22 cellular contexts compared by ENCODE assay signal in the genomic region with DNA sequence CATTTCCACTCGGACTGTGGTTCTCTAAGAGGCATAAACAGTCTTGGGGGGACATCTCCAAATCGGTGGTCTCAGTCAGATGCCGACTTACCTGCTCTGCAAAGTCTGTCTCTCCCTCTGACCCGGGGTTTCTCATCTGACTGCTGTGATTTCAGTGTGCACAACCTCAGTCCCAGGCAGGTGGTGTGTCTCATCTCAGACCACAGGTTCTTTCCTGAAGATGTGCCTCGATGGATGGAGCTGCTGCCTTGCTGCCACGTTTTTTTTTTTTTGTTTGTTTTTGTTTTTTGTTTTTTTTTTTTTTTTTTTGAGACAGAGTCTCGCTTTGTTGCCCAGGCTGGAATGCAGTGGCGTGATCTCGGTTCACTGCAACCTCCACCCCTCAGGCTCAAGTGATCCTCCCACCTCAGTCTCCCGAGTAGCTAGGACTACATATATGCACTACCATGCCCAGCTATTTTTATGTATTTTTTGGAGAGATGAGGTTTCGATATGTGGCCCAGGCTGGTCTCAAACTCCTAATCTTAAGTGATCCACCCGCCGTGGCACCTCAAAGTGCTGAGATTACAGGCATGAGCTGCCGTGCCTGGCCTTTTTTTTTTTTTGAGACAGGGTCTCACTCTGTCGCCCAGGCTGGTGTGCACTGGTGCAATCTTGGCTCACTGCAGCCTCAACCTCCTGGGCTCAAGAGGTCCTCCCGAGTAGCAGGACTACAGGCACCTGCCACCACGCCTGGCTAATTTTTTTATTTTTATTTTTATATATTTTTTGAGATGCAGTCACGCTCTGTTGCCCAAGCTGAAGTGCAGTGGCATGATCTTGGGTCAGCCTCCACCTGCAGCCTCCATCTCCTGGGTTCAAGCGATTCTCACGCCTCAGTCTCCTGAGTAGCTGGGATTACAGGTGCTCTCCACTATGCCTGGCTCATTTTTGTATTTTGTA.
"Had no signal": no experiment of that assay in that cellular context is flagged by ENCODE, and none has a peak within 500 bp of the region (broad histone marks: within the 10 kb centered on the region; RNA-seq: fewer than 3 reads in every experiment).

No MANE protein-coding gene starts in this region.

- H3K4me3 Mint-ChIP-seq: activated CD4-positive, alpha-beta T cell treated with anti-CD3 and anti-CD28 coated beads, Interleukin-2, amount 10 ng/mL, durations not matched to agents 7 days and 5 days; activated CD8-positive, alpha-beta T cell treated with anti-CD3 and anti-CD28 coated beads, Interleukin-2, amount 10 ng/mL, durations not matched to agents 7 days and 5 days; activated naive CD4-positive, alpha-beta T cell treated with anti-CD3 and anti-CD28 coated beads for 36 hours; activated naive CD8-positive, alpha-beta T cell treated with anti-CD3 and anti-CD28 coated beads, Interleukin-2, amount 50 U/mL, for 24 hours; activated T-cell treated with anti-CD3 and anti-CD28 coated beads, Interleukin-2, amount 50 U/mL, for 4 hours had no signal

- H3K36me3 Mint-ChIP-seq: naive B cell had no signal

- H3K27ac Mint-ChIP-seq: activated CD8-positive, alpha-beta T cell treated with anti-CD3 and anti-CD28 coated beads, Interleukin-2, amount 10 ng/mL, durations not matched to agents 7 days and 5 days; activated naive CD4-positive, alpha-beta T cell treated with anti-CD3 and anti-CD28 coated beads for 36 hours; activated naive CD8-positive, alpha-beta T cell treated with anti-CD3 and anti-CD28 coated beads, Interleukin-2, amount 50 U/mL, for 24 hours had no signal

- H3K4me3 ChIP-seq: coronary artery, left lung, mucosa of descending colon, pancreas, right lobe of liver, testis, upper lobe of right lung had no signal

- H3K27me3 ChIP-seq: brain microvascular endothelial cell, left lung, pancreas, right lobe of liver, testis, upper lobe of right lung had no signal

- H3K9me3 Mint-ChIP-seq: activated CD4-positive, alpha-beta T cell treated with anti-CD3 and anti-CD28 coated beads, Interleukin-2, amount 10 ng/mL, durations not matched to agents 7 days and 5 days; activated naive CD4-positive, alpha-beta T cell treated with anti-CD3 and anti-CD28 coated beads for 36 hours; activated naive CD8-positive, alpha-beta T cell treated with anti-CD3 and anti-CD28 coated beads, Interleukin-2, amount 50 U/mL, for 24 hours; activated T-cell treated with anti-CD3 and anti-CD28 coated beads, Interleukin-2, amount 50 U/mL, for 4 hours; naive B cell had no signal

- H3K4me1 ChIP-seq: pancreas, upper lobe of right lung had no signal

- FAIRE-seq: frontal cortex, kidney, pancreas, small intestine had no signal

- H3K27me3 Mint-ChIP-seq: activated naive CD8-positive, alpha-beta T cell treated with anti-CD3 and anti-CD28 coated beads, Interleukin-2, amount 50 U/mL, for 24 hours; naive B cell had no signal

- H3K9me3 ChIP-seq: left lung, mucosa of descending colon, pancreas, right lobe of liver, testis, upper lobe of right lung had no signal

- H3K27ac ChIP-seq: brain microvascular endothelial cell, coronary artery, left lung, pancreas, right lobe of liver, testis, upper lobe of right lung had no signal

- H3K36me3 ChIP-seq: brain microvascular endothelial cell, left lung, pancreas, right lobe of liver, upper lobe of right lung had no signal

- ATAC-seq: activated CD8-positive, alpha-beta T cell treated with anti-CD3 and anti-CD28 coated beads, Interleukin-2, amount 10 ng/mL, durations not matched to agents 7 days and 5 days; activated naive CD8-positive, alpha-beta T cell treated with anti-CD3 and anti-CD28 coated beads, Interleukin-2, amount 50 U/mL, for 24 hours; activated T-cell treated with anti-CD3 and anti-CD28 coated beads, Interleukin-2, amount 50 U/mL, for 4 hours; left lung; mucosa of descending colon; upper lobe of right lung had no signal

- DNase-seq: activated CD4-positive, alpha-beta T cell treated with anti-CD3 and anti-CD28 coated beads, Interleukin-2, amount 10 ng/mL, durations not matched to agents 7 days and 5 days; activated CD8-positive, alpha-beta memory T cell treated with anti-CD3 and anti-CD28 coated beads, Interleukin-2, amount 50 U/mL, for 4 hours; activated CD8-positive, alpha-beta T cell treated with anti-CD3 and anti-CD28 coated beads, Interleukin-2, amount 10 ng/mL, durations not matched to agents 7 days and 5 days; activated naive CD4-positive, alpha-beta T cell treated with anti-CD3 and anti-CD28 coated beads for 36 hours; activated naive CD8-positive, alpha-beta T cell treated with anti-CD3 and anti-CD28 coated beads, Interleukin-2, amount 50 U/mL, for 24 hours; activated T-cell treated with anti-CD3 and anti-CD28 coated beads, Interleukin-2, amount 50 U/mL, for 4 hours; anterior cingulate cortex; hypothalamus; kidney; left lung; mucosa of descending colon; naive B cell; pancreas; right lobe of liver; small intestine; stimulated activated CD4-positive, alpha-beta T cell treated with anti-CD3 and anti-CD28 coated beads, Interleukin-15, amount 100 ng/mL, for 24 hours; stimulated activated CD4-positive, alpha-beta T cell treated with anti-CD3 and anti-CD28 coated beads, Interleukin-2, amount 100 ng/mL, for 48 hours; testis; upper lobe of right lung had no signal
